Comparison of ENCODE assay signal across 8 cellular contexts in the genomic region with DNA sequence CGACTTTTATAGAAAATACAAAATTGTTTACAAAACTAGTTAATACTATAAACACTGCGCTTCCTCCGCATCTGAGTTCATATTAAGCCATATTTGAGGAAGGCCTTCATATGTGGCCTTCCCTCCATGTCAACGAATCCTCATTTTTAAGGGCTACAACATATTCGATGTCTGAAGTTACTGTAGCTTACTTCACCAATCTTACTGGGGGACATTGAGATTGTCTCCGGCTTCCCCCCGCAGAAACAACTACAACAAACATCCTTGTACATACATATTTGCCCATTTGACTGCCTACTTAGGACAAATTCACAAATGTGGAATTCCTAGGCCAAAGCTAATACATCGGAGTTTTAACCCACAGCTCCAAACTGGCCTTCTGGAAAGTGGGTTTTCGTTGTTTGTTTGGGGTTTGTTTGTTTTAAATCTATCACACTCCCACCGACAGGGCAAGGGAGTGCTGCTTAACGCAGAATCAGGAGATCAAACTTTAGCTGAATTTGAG. TPM values are rescaled to one million over a fixed set of nuclear protein-coding genes. Genes with fewer than 3 reads are reported as not detected.
A peak's percentile ranks its signal among the peaks of the same experiment; 100 is the strongest.
DNase-seq lines count a peak whose midpoint lies in the region; ATAC-seq and TF ChIP-seq lines count a peak whose summit lies in the region.

No MANE protein-coding gene starts in this region.

- TF ChIP-seq CTCF in chondrocyte (IDR thresholded peaks at IDR 0.05) (peak; percentile 20), nephron (IDR thresholded peaks at IDR 0.05; ENCODE audit: unreplicated experiment in 3 of 3) (no peak)

- CTCF ChIA-PET in CD8-positive, alpha-beta memory T cell (lab: Charles Lee): interaction anchor here (1.1 kb wide), 1 partner anchor 107 kb away, joined by 3 read pairs; no protein-coding TSS in a partner anchor

- peak overlapping the region in 1 of 8 donors; percentile 21 for H3K27ac Mint-ChIP-seq in CD8-positive, alpha-beta memory T cell
- H3K27ac Mint-ChIP-seq in chondrocyte (ENCODE audit: unreplicated experiment) (peak overlapping the region; percentile 93), nephron (peak overlapping the region; percentile 80 to 96 (median 94))

- peaks cover 19 to 55% of the 10 kb centered on the region in 2 donors for H3K27me3 Mint-ChIP-seq in CD8-positive, alpha-beta memory T cell
- no peaks in the 10 kb centered on the region for H3K27me3 Mint-ChIP-seq in chondrocyte (ENCODE audit: low read depth)
- no peaks in the 10 kb centered on the region for H3K27me3 Mint-ChIP-seq in nephron (ENCODE audit: low read depth)

- H3K27ac ChIP-seq in CD8-positive, alpha-beta memory T cell (ENCODE audit: low read depth, low read length): no peak overlapping the region

- H3K4me1 Mint-ChIP-seq in CD8-positive, alpha-beta memory T cell: peaks cover 3 to 8% (median 7%) of the 10 kb centered on the region in 3 donors
- H3K4me1 Mint-ChIP-seq in chondrocyte (ENCODE audit: low read depth): peaks cover 38% of the 10 kb centered on the region
- peaks cover 29% of the 10 kb centered on the region for H3K4me1 Mint-ChIP-seq in nephron

- DNase-seq in CD8-positive, alpha-beta memory T cell: no peak
- no peak for DNase-seq in chondrocyte (ENCODE audit: low spot score)
- no peak for DNase-seq in NCI-H82 treated with DMSO at 0.1 percent for 48 hours (lab: John Stamatoyannopoulos, UW; ENCODE audit: unreplicated experiment)
- no peak for DNase-seq in NCI-H187 (lab: John Stamatoyannopoulos, UW)

- peak; percentile 19 for ATAC-seq in HG03280 (IDR thresholded peaks at IDR 0.05; ENCODE audit: unreplicated experiment)
- no peak for ATAC-seq in GM21737 (IDR thresholded peaks at IDR 0.05; ENCODE audit: unreplicated experiment)
- no peak for ATAC-seq in GM19397 (IDR thresholded peaks at IDR 0.05; ENCODE audit: unreplicated experiment)

- H3K4me3 Mint-ChIP-seq in CD8-positive, alpha-beta memory T cell: peak overlapping the region in 6 of 7 donors; percentile 33 to 70 (median 60)
- H3K4me3 Mint-ChIP-seq in chondrocyte (ENCODE audit: unreplicated experiment) (peak overlapping the region; percentile 71), nephron (peak overlapping the region; percentile 82 to 93 (median 89))

- H3K4me3 ChIP-seq in CD8-positive, alpha-beta memory T cell (ENCODE audit: low read length): no peak overlapping the region

- H3K36me3 Mint-ChIP-seq in CD8-positive, alpha-beta memory T cell: peaks cover 0 to 2% (median 0%) of the 10 kb centered on the region in 3 donors
- H3K36me3 Mint-ChIP-seq in chondrocyte (ENCODE audit: low read depth) (peaks cover 11% of the 10 kb centered on the region), nephron (ENCODE audit: low read depth) (peaks cover 7% of the 10 kb centered on the region)

- H3K9me3 Mint-ChIP-seq in CD8-positive, alpha-beta memory T cell: peaks cover 0 to 2% (median 0%) of the 10 kb centered on the region in 5 donors
- H3K9me3 Mint-ChIP-seq in chondrocyte (ENCODE audit: low read depth) (no peaks in the 10 kb centered on the region), nephron (no peaks in the 10 kb centered on the region)

- H3K36me3 ChIP-seq in CD8-positive, alpha-beta memory T cell (ENCODE audit: insufficient read depth, low read length): no peaks in the 10 kb centered on the region

- H3K4me1 ChIP-seq in CD8-positive, alpha-beta memory T cell (ENCODE audit: insufficient read depth, low read length): no peaks in the 10 kb centered on the region

- peaks cover 5% of the 10 kb centered on the region for H3K27me3 ChIP-seq in CD8-positive, alpha-beta memory T cell (ENCODE audit: insufficient read depth, low read length, poor library complexity, severe bottlenecking)

- POLR2A ChIA-PET in CD8-positive, alpha-beta memory T cell (lab: Charles Lee): interaction anchor here (0.6 kb wide), 1 partner anchor 36 kb away, joined by 5 read pairs; no protein-coding TSS in a partner anchor

- H3K9me3 ChIP-seq in CD8-positive, alpha-beta memory T cell (ENCODE audit: low read length): no peaks in the 10 kb centered on the region

RNA-seq across cellular contexts. Expression of gene FAM114A1, which starts 0.6 kb away (rescaled TPM):
- under 1 TPM in 1 of 2 experiments, not detected in 1; 0.31 TPM for total RNA-seq in CD8-positive, alpha-beta memory T cell
- polyA plus RNA-seq in CD8-positive, alpha-beta memory T cell: not detected
- 223 to 245 TPM (median 230 TPM) in 3 replicates for total RNA-seq in chondrocyte

RNA-seq across cellular contexts. Expression of gene TLR6, which starts 10.4 kb away (rescaled TPM):
- 1 to 10 TPM; 1.2 TPM for total RNA-seq in CD8-positive, alpha-beta memory T cell
- 1.3 TPM for polyA plus RNA-seq in CD8-positive, alpha-beta memory T cell
- 2.0 to 2.9 TPM (median 2.6 TPM) in 3 replicates for total RNA-seq in chondrocyte

Comparison
In these comparisons a context has a peak if more than half of its experiments do, and no peak if none do; other contexts are left out.
1. RNA of gene FAM114A1, which starts 0.6 kb away (total RNA-seq): 223 to 245 TPM in chondrocyte; 0.31 TPM in CD8-positive, alpha-beta memory T cell; every median in the first group is over 100 times any median in the second.
2. Peak in every context shown above with its lines, with median percentiles within 50 percentile points of each other: H3K4me3 Mint-ChIP-seq.